In genomic region chr1:223887724-223888428, GRCh38 we compare ENCODE assay signal across 9 cellular contexts. TPM values are rescaled to one million over a fixed set of nuclear protein-coding genes. Genes with fewer than 3 reads are reported as not detected.
DNase-seq lines count a peak whose midpoint lies in the region; ATAC-seq and TF ChIP-seq lines count a peak whose summit lies in the region.
"Had no signal": no experiment of that assay in that cellular context is flagged by ENCODE, and none has a peak within 500 bp of the region (broad histone marks: within the 10 kb centered on the region; RNA-seq: fewer than 3 reads in every experiment).

No MANE protein-coding gene starts in this region.

- H3K9me3 ChIP-seq in ascending aorta = no peaks in the 10 kb centered on the region

- no peaks in the 10 kb centered on the region for H3K36me3 ChIP-seq in ascending aorta

- no peaks in the 10 kb centered on the region for H3K27me3 ChIP-seq in ascending aorta

- peaks cover 0 to 8% of the 10 kb centered on the region in 2 donors for H3K4me1 ChIP-seq in ascending aorta

- ATAC-seq in HG02571 (IDR thresholded peaks at IDR 0.05; ENCODE audit: unreplicated experiment) (peak; percentile 68), HG03342 (IDR thresholded peaks at IDR 0.05; ENCODE audit: unreplicated experiment) (no peak), GM21515 (IDR thresholded peaks at IDR 0.05; ENCODE audit: unreplicated experiment) (no peak)

- peak overlapping the region; percentile 69 to 70 for H3K27ac ChIP-seq in ascending aorta

- no peak for TF ChIP-seq CTCF in ascending aorta (IDR thresholded peaks at IDR 0.05)

- in situ Hi-C loops in ACHN (cut with HindIII; ENCODE audit: low pct_ligation_motif_present, low pct_unique_long_range_greater_than_20kb, low sequenced_read_pairs) = no loop called here

- peak overlapping the region in 1 of 2 donors; percentile 33 for H3K4me3 ChIP-seq in ascending aorta

- peak; percentile 99 for DNase-seq in ACHN
- DNase-seq in ascending aorta (ENCODE audit: low spot score in 2 of 2) = peak; percentile 45 to 93
- DNase-seq in kidney glomerular epithelial cell (lab: John Stamatoyannopoulos, UW) = peak; percentile 100
- no peak for DNase-seq in C1 segment of cervical spinal cord (lab: John Stamatoyannopoulos, UW)
- no peak for DNase-seq in DMS 273 (lab: John Stamatoyannopoulos, UW; ENCODE audit: unreplicated experiment)
- DNase-seq: SIG-M5 had no signal

- intact Hi-C loops in ascending aorta (cut with DNase I) = loop anchor here (2.0 to 10.0 kb wide), 3 partner anchors 41 to 1133 kb away; partner anchors contain the start of gene DEGS1

RNA-seq across cellular contexts. Expression of gene TP53BP2, which starts 42.1 kb away (rescaled TPM):
- total RNA-seq in ascending aorta = 162 TPM

Comparison
In these comparisons a context has a peak if more than half of its experiments do, and no peak if none do; other contexts are left out.
1. DNase-seq: peak in ACHN (single experiment), ascending aorta (2 of 2) and kidney glomerular epithelial cell (single experiment); none in C1 segment of cervical spinal cord (0 of 14) and DMS 273 (single experiment).